Comparison of ENCODE assay signal across 15 cellular contexts in genomic region chr13:99990045-99990977, GRCh38. TPM values are rescaled to one million over a fixed set of nuclear protein-coding genes. Genes with fewer than 3 reads are reported as not detected.
DNase-seq lines count a peak whose midpoint lies in the region; ATAC-seq and TF ChIP-seq lines count a peak whose summit lies in the region.
"Had no signal": no experiment of that assay in that cellular context is flagged by ENCODE, and none has a peak within 500 bp of the region (broad histone marks: within the 10 kb centered on the region; RNA-seq: fewer than 3 reads in every experiment).

No MANE protein-coding gene starts in this region.

- no peak overlapping the region for H2AFZ ChIP-seq in MM.1S (ENCODE audit: low read length)

- H4K20me1 ChIP-seq in MM.1S (ENCODE audit: insufficient read depth, low read length), result no peaks in the 10 kb centered on the region

- peaks cover 9% of the 10 kb centered on the region; the same call in 1 of the 2 replicates for H3K27me3 ChIP-seq in MM.1S (replicated peaks; ENCODE audit: insufficient read depth, low read length)

- H3K9ac ChIP-seq in MM.1S (ENCODE audit: low read length), result no peak overlapping the region
- H3K9ac ChIP-seq: KMS-11 had no signal

- no peaks in the 10 kb centered on the region for H3K9me2 ChIP-seq in MM.1S (replicated peaks; ENCODE audit: insufficient read depth, low read length)

- H3K27ac ChIP-seq in HEK293 (ENCODE audit: extremely low read depth, low read depth, low read length), result no peak overlapping the region
- H3K27ac ChIP-seq in MM.1S (ENCODE audit: low read length), result no peak overlapping the region
- H3K27ac ChIP-seq: KMS-11, SJSA1, thyroid gland had no signal

- no peaks in the 10 kb centered on the region for H3F3A ChIP-seq in MM.1S (ENCODE audit: insufficient read depth, low read length)

- POLR2A ChIA-PET in HEK293 (lab: Yijun Ruan, JAX), result no interaction called here

- in situ Hi-C loops in astrocyte of the spinal cord (cut with HindIII; ENCODE audit: low sequenced_read_pairs), result no loop called here

- no peaks in the 10 kb centered on the region for H3K79me2 ChIP-seq in MM.1S (ENCODE audit: low read length)

- peaks cover 15% of the 10 kb centered on the region for H3K4me1 ChIP-seq in HEK293 (ENCODE audit: control insufficient read depth, insufficient read depth, low read length)
- H3K4me1 ChIP-seq in MM.1S (ENCODE audit: low read length), result no peaks in the 10 kb centered on the region

- no peak overlapping the region for H3K4me2 ChIP-seq in MM.1S (ENCODE audit: low read depth, low read length)
- H3K4me2 ChIP-seq: KMS-11 had no signal

- CTCF ChIA-PET in HEK293 (lab: Yijun Ruan, JAX), result interaction anchor here (1.0 kb wide), 1 partner anchor 74 kb away, joined by 3 read pairs; no protein-coding TSS in a partner anchor

- DNase-seq in Ammon's horn (ENCODE audit: low spot score) (peak; percentile 49), astrocyte of the spinal cord (ENCODE audit: low read depth, low spot score) (peak; percentile 69), left lobe of liver (ENCODE audit: low spot score) (no peak), NCI-H1694 treated with DMSO at 0.1 percent for 48 hours (lab: John Stamatoyannopoulos, UW) (no peak), AG20443 (ENCODE audit: low spot score) (no peak), MM.1S (no peak), foreskin melanocyte (no peak)
- DNase-seq: effector CD4-positive, alpha-beta T cell; NCI-H524; stimulated activated CD4-positive, alpha-beta T cell treated with anti-CD3 and anti-CD28 coated beads, Interleukin-4, amount 100 ng/mL, for 24 hours; thyroid gland had no signal

- H3K4me3 ChIP-seq in HEK293 (ENCODE audit: low read depth, low read length) (no peak overlapping the region), astrocyte of the spinal cord (ENCODE audit: low read depth, low read length) (no peak overlapping the region), MM.1S (ENCODE audit: low read length) (no peak overlapping the region)
- H3K4me3 ChIP-seq: SJSA1, thyroid gland had no signal

- H3K9me3 ChIP-seq in HEK293 (ENCODE audit: control insufficient read depth, insufficient read depth, low read depth, low read length) (no peaks in the 10 kb centered on the region), MM.1S (replicated peaks; ENCODE audit: insufficient read depth, low read length) (no peaks in the 10 kb centered on the region)
- H3K9me3 ChIP-seq: thyroid gland had no signal

- H3K36me3 ChIP-seq in HEK293 (ENCODE audit: control insufficient read depth in 2 of 2, insufficient read depth in 1 of 2, low read length in 2 of 2), result peaks cover 0 to 6% of the 10 kb centered on the region in 2 experiments; a peak in 1 of 3 replicates
- no peaks in the 10 kb centered on the region for H3K36me3 ChIP-seq in MM.1S (replicated peaks; ENCODE audit: insufficient read depth, low read length)
- H3K36me3 ChIP-seq: SJSA1, thyroid gland had no signal

- ATAC-seq in left lobe of liver, result peak; percentile 24

- TF ChIP-seq CTCF in HEK293 (tag by site-specific recombination; IDR thresholded peaks at IDR 0.05) (no peak), astrocyte of the spinal cord (IDR thresholded peaks at IDR 0.05; ENCODE audit: low read depth, low read length) (no peak), MM.1S (IDR thresholded peaks at IDR 0.05; ENCODE audit: low read length) (no peak)

TF ChIP-seq in HEK293, 187 proteins besides CTCF, POLR2A, EP300 and RAD21 (continues in another document):
- TF ChIP-seq ZNF398 (tag by site-specific recombination; IDR thresholded peaks at IDR 0.05) (no peak), ZBTB8A (tag by site-specific recombination; IDR thresholded peaks at IDR 0.05) (no peak), ZNF501 (tag by site-specific recombination; IDR thresholded peaks at IDR 0.05) (peak; percentile 69; the same call in 1 of the 2 replicates), SP2 (tag by site-specific recombination; IDR thresholded peaks at IDR 0.05) (peak; percentile 40), ZNF704 (tag by site-specific recombination; IDR thresholded peaks at IDR 0.05) (no peak), ZNF324 (tag by site-specific recombination; IDR thresholded peaks at IDR 0.05) (peak; percentile 47; the same call in 1 of the 2 replicates), ZNF311 (tag by site-specific recombination; IDR thresholded peaks at IDR 0.05; ENCODE audit: borderline replicate concordance) (no peak), HOXC10 (CRISPR knock-in tag; IDR thresholded peaks at IDR 0.05) (no peak), ZFP37 (tag by site-specific recombination; IDR thresholded peaks at IDR 0.05) (0 out of 2 replicates have a peak, but pooled peaks have one; percentile 19), HOXA7 (CRISPR knock-in tag; IDR thresholded peaks at IDR 0.05; ENCODE audit: borderline replicate concordance) (no peak), ZXDB (tag by site-specific recombination; IDR thresholded peaks at IDR 0.05) (no peak), BCL6B (tag by site-specific recombination; IDR thresholded peaks at IDR 0.05) (no peak), ZNF426 (tag by site-specific recombination; IDR thresholded peaks at IDR 0.05) (no peak), ZNF510 (tag by site-specific recombination; IDR thresholded peaks at IDR 0.05; ENCODE audit: insufficient replicate concordance) (no peak), ZNF416 (tag by site-specific recombination; IDR thresholded peaks at IDR 0.05) (no peak), ZNF2 (tag by site-specific recombination; IDR thresholded peaks at IDR 0.05) (0 out of 2 replicates have a peak, but pooled peaks have one; percentile 4), ZFP69B (tag by site-specific recombination; IDR thresholded peaks at IDR 0.05) (peak; percentile 72; the same call in 1 of the 2 replicates), ZNF529 (tag by site-specific recombination; IDR thresholded peaks at IDR 0.05; ENCODE audit: insufficient replicate concordance) (no peak), REST (tag by site-specific recombination; IDR thresholded peaks at IDR 0.05) (no peak), ZNF530 (tag by site-specific recombination; IDR thresholded peaks at IDR 0.05; ENCODE audit: low read depth) (no peak)

RNA-seq across cellular contexts. Expression of gene ZIC2, which starts 8.7 kb away (rescaled TPM):
- 0.38 TPM for total RNA-seq in left lobe of liver
- total RNA-seq: omental fat pad, thyroid gland had no signal

RNA-seq across cellular contexts. Expression of gene ZIC5, which starts 18.7 kb away (rescaled TPM):
- not detected for total RNA-seq in left lobe of liver
- total RNA-seq: omental fat pad, SJSA1, thyroid gland had no signal

Comparison
In these comparisons a context has a peak if more than half of its experiments do, and no peak if none do; other contexts are left out.
1. DNase-seq: peak in Ammon's horn (single experiment) and astrocyte of the spinal cord (single experiment); none in left lobe of liver (single experiment), NCI-H1694 treated with DMSO at 0.1 percent for 48 hours (single experiment), AG20443 (single experiment), MM.1S (single experiment) and foreskin melanocyte (single experiment).